23 cellular contexts compared by ENCODE assay signal in genomic region chr13:45445053-45445452, GRCh38.
"Had no signal": no experiment of that assay in that cellular context is flagged by ENCODE, and none has a peak within 500 bp of the region (broad histone marks: within the 10 kb centered on the region; RNA-seq: fewer than 3 reads in every experiment).

No MANE protein-coding gene starts in this region.

- H3K9me3 ChIP-seq: MG63, SJSA1 had no signal

- DNase-seq: IMR-90, Karpas-422, KG1, MG63, NCI-H1092, NCI-H1105 treated with DMSO at 0.1 percent for 48 hours, NCI-H1436, NCI-H187, NCI-H2029, NCI-H2081 treated with DMSO at 0.1 percent for 48 hours, NCI-H2171, NCI-H226, NCI-H446, NCI-H510A, NCI-H524 treated with DMSO at 0.1 percent for 48 hours, NCI-H69, NCI-H774, Right ventricle myocardium superior, RPMI8226, SIG-M5 had no signal

- H3K4me3 ChIP-seq: MG63, SJSA1, SK-N-MC had no signal

- H3K36me3 ChIP-seq: MG63, SJSA1 had no signal

- H3K27ac ChIP-seq: HL-60, SK-N-MC had no signal

- H3K27me3 ChIP-seq: SJSA1 had no signal
